Comparison of ENCODE assay signal across 12 cellular contexts in the genomic region with DNA sequence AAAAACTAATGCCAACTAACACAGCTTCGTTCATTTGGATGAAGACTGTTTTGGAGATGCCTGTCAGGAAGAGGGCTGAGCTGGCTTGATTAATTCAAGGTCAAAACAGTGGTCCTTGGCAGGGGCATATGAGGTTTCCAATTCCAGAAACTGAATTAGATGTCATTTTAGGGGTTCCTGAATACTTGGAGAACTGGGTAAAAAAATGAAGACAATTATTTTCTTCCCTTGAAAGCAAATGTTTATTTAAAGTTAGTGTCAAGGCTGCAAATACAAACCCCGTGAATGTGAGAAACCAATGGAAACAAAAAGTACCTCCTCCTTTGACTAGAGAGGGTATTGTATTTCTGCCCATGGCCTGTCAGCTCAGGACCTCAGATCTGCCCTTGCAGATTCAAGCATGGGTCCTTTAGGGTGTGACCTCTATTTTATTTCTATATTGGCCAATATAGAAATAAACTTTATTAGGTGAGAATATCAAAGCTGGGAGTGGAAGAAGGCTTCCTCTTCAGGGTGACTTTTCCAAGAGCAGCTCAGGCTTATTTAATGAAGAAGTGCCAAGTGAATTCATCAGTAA.
A peak's percentile ranks its signal among the peaks of the same experiment; 100 is the strongest.
DNase-seq lines count a peak whose midpoint lies in the region; TF ChIP-seq lines count a peak whose summit lies in the region.
"Had no signal": no experiment of that assay in that cellular context is flagged by ENCODE, and none has a peak within 500 bp of the region (broad histone marks: within the 10 kb centered on the region; RNA-seq: fewer than 3 reads in every experiment).

No MANE protein-coding gene starts in this region.

- TF ChIP-seq POLR2A in esophagus squamous epithelium (IDR thresholded peaks at IDR 0.05) = no peak

- peak overlapping the region in 1 of 2 experiments; percentile 66 for H3K18ac ChIP-seq in mesenchymal stem cell (ENCODE audit: low read depth in 1 of 2, low read length in 2 of 2)

- H3K79me2 ChIP-seq in smooth muscle cell (ENCODE audit: low read depth) = peaks cover 19% of the 10 kb centered on the region

- H3F3A ChIP-seq in smooth muscle cell (ENCODE audit: low read depth) = peaks cover 16% of the 10 kb centered on the region

- H3K9me3 ChIP-seq in esophagus squamous epithelium (no peaks in the 10 kb centered on the region), mesenchymal stem cell (ENCODE audit: control insufficient read depth, low read length) (no peaks in the 10 kb centered on the region), smooth muscle cell (replicated peaks; ENCODE audit: low read depth) (no peaks in the 10 kb centered on the region)
- H3K9me3 ChIP-seq: BLaER1 treated with 17β-estradiol and CSF1 and Interleukin-3, amounts not matched to agents 10 nM and 100 nM had no signal

- H2BK5ac ChIP-seq in mesenchymal stem cell (ENCODE audit: low read depth, low read length, poor library complexity, severe bottlenecking) = no peak overlapping the region

- peaks cover 22% of the 10 kb centered on the region for H3K79me1 ChIP-seq in mesenchymal stem cell (replicated peaks; ENCODE audit: low read length, poor library complexity, severe bottlenecking)

- H2AFZ ChIP-seq in mesenchymal stem cell (ENCODE audit: low read depth, low read length) = no peak overlapping the region
- peak overlapping the region; percentile 20 for H2AFZ ChIP-seq in smooth muscle cell (ENCODE audit: low read depth)

- no peaks in the 10 kb centered on the region for H3K27me3 ChIP-seq in esophagus squamous epithelium
- no peaks in the 10 kb centered on the region for H3K27me3 ChIP-seq in mesenchymal stem cell (ENCODE audit: control insufficient read depth in 1 of 2, insufficient read depth in 1 of 2, low read length in 2 of 2)
- no peaks in the 10 kb centered on the region for H3K27me3 ChIP-seq in smooth muscle cell (ENCODE audit: low read depth)
- H3K27me3 ChIP-seq: BLaER1 treated with 17β-estradiol and CSF1 and Interleukin-3, amounts not matched to agents 10 nM and 100 nM had no signal

- 58 to 63% methylated on average over 2 of the region's 2 CpGs for WGBS in esophagus squamous epithelium, 2 donors
- 33% methylated on average over 2 of the region's 2 CpGs for WGBS in mesenchymal stem cell
- WGBS in smooth muscle cell (ENCODE audit: low lambda C conversion rate) = 19% methylated on average over 2 of the region's 2 CpGs

- H4K20me1 ChIP-seq in smooth muscle cell (ENCODE audit: low read depth) = no peaks in the 10 kb centered on the region

- H2BK120ac ChIP-seq in mesenchymal stem cell (ENCODE audit: low read depth, low read length) = no peak overlapping the region

- H2BK12ac ChIP-seq in mesenchymal stem cell (ENCODE audit: low read length in 2 of 2) = peak overlapping the region in 1 of 2 experiments; percentile 54

- no peak overlapping the region for H2AK5ac ChIP-seq in mesenchymal stem cell (ENCODE audit: low read length, severe bottlenecking)

- peak overlapping the region in 1 of 2 experiments; percentile 60 for H3K14ac ChIP-seq in mesenchymal stem cell (ENCODE audit: low read length in 2 of 2)

- intact Hi-C loops in esophagus squamous epithelium (cut with DNase I) = no loop called here

- H3K4me2 ChIP-seq in mesenchymal stem cell (ENCODE audit: low read length, poor library complexity, severe bottlenecking) = no peak overlapping the region
- H3K4me2 ChIP-seq in smooth muscle cell = peak overlapping the region; percentile 82

- H3K4me1 ChIP-seq in esophagus squamous epithelium (peaks cover 0 to 13% (median 0%) of the 10 kb centered on the region in 3 donors), mesenchymal stem cell (ENCODE audit: control insufficient read depth, insufficient read depth, low read depth, low read length) (peaks cover 4% of the 10 kb centered on the region), smooth muscle cell (ENCODE audit: low read depth) (peaks cover 21% of the 10 kb centered on the region)

- H3K9ac ChIP-seq in mesenchymal stem cell (ENCODE audit: low read length) = peak overlapping the region; percentile 63
- H3K9ac ChIP-seq in smooth muscle cell (ENCODE audit: low read depth) = peak overlapping the region; percentile 80
- H3K9ac ChIP-seq: BLaER1 treated with 17β-estradiol and CSF1 and Interleukin-3, amounts not matched to agents 10 nM and 100 nM had no signal

- H3K4ac ChIP-seq in mesenchymal stem cell (ENCODE audit: low read depth in 1 of 2, low read length in 2 of 2) = peak overlapping the region in 1 of 2 experiments; percentile 86

- TF ChIP-seq CTCF in esophagus squamous epithelium (IDR thresholded peaks at IDR 0.05) (no peak), smooth muscle cell (IDR thresholded peaks at IDR 0.05; ENCODE audit: borderline replicate concordance, insufficient read depth, poor library complexity, severe bottlenecking) (no peak)

- H3K36me3 ChIP-seq in esophagus squamous epithelium = no peaks in the 10 kb centered on the region
- H3K36me3 ChIP-seq in mesenchymal stem cell (ENCODE audit: control insufficient read depth in 1 of 2, insufficient read depth in 2 of 2, low read depth in 1 of 2, low read length in 2 of 2) = peaks cover 3 to 4% of the 10 kb centered on the region in 2 experiments
- no peaks in the 10 kb centered on the region for H3K36me3 ChIP-seq in smooth muscle cell (ENCODE audit: low read depth)

- peak; percentile 54 for DNase-seq in LHCN-M2 (ENCODE audit: low read depth)
- no peak for DNase-seq in esophagus squamous epithelium (lab: John Stamatoyannopoulos, UW)
- DNase-seq in mesenchymal stem cell = peak; percentile 46
- no peak for DNase-seq in smooth muscle cell (lab: John Stamatoyannopoulos, UW; ENCODE audit: unreplicated experiment)
- DNase-seq in activated CD4-positive, alpha-beta T cell treated with anti-CD3 and anti-CD28 coated beads for 48 hours = no peak
- no peak for DNase-seq in stimulated activated naive CD4-positive, alpha-beta T cell treated with Interleukin-2 at 50 U/mL for 16 hours (lab: John Stamatoyannopoulos, UW)
- no peak for DNase-seq in GM19238 (ENCODE audit: insufficient read length, low spot score)
- DNase-seq in NCI-H2171 (lab: John Stamatoyannopoulos, UW) = no peak
- DNase-seq: NCI-H2081 treated with DMSO at 0.1 percent for 48 hours; stimulated activated CD4-positive, alpha-beta T cell treated with anti-CD3 and anti-CD28 coated beads, Interleukin-4, amount 100 ng/mL, for 4 hours; stimulated activated naive CD4-positive, alpha-beta T cell had no signal

- no peak overlapping the region for H3K4me3 ChIP-seq in esophagus squamous epithelium
- H3K4me3 ChIP-seq in mesenchymal stem cell (ENCODE audit: insufficient read depth in 1 of 2, low read depth in 1 of 2, low read length in 2 of 2) = no peak overlapping the region
- H3K4me3 ChIP-seq in smooth muscle cell = peak overlapping the region; percentile 14
- H3K4me3 ChIP-seq: BLaER1 treated with 17β-estradiol and CSF1 and Interleukin-3, amounts not matched to agents 10 nM and 100 nM had no signal

- no peak overlapping the region for H2BK15ac ChIP-seq in mesenchymal stem cell (ENCODE audit: low read depth, poor library complexity, severe bottlenecking)

- H4K8ac ChIP-seq in mesenchymal stem cell (ENCODE audit: low read length) = no peak overlapping the region

- H4K91ac ChIP-seq in mesenchymal stem cell (ENCODE audit: low read length) = no peak overlapping the region

- H3K27ac ChIP-seq in esophagus squamous epithelium = peak overlapping the region; percentile 4 to 62 (median 50)
- no peak overlapping the region for H3K27ac ChIP-seq in mesenchymal stem cell (ENCODE audit: low read length, poor library complexity, severe bottlenecking)
- H3K27ac ChIP-seq in smooth muscle cell (ENCODE audit: low read depth) = peak overlapping the region; percentile 93
- H3K27ac ChIP-seq: BLaER1 treated with 17β-estradiol and CSF1 and Interleukin-3, amounts not matched to agents 10 nM and 100 nM had no signal

- no peak overlapping the region for H3K23ac ChIP-seq in mesenchymal stem cell (ENCODE audit: low read length in 2 of 2)

Comparison
In these comparisons a context has a peak if more than half of its experiments do, and no peak if none do; other contexts are left out.
1. DNase-seq: peak in LHCN-M2 (single experiment) and mesenchymal stem cell (single experiment); none in esophagus squamous epithelium (single experiment), smooth muscle cell (single experiment), activated CD4-positive, alpha-beta T cell treated with anti-CD3 and anti-CD28 coated beads for 48 hours (single experiment), stimulated activated naive CD4-positive, alpha-beta T cell treated with Interleukin-2 at 50 U/mL for 16 hours (single experiment), GM19238 (single experiment) and NCI-H2171 (single experiment).